ENCODE assay signal across 8 cellular contexts in genomic region chr16:67807148-67807682, GRCh38. TPM values are rescaled to one million over a fixed set of nuclear protein-coding genes. Genes with fewer than 3 reads are reported as not detected.
A peak's percentile ranks its signal among the peaks of the same experiment; 100 is the strongest.
DNase-seq lines count a peak whose midpoint lies in the region; ATAC-seq and TF ChIP-seq lines count a peak whose summit lies in the region.

No MANE protein-coding gene starts in this region.

- H3K79me2 ChIP-seq in OCI-LY1 (ENCODE audit: insufficient read depth, low read length) (peaks cover 17% of the 10 kb centered on the region), parathyroid adenoma (peaks cover 37% of the 10 kb centered on the region)

- H3K4me3 Mint-ChIP-seq in endothelial cell (ENCODE audit: unreplicated experiment), result peak overlapping the region; percentile 97

- H3K27me3 ChIP-seq in OCI-LY1 (ENCODE audit: insufficient read depth, low read length) (no peaks in the 10 kb centered on the region), parathyroid adenoma (ENCODE audit: control insufficient read depth, insufficient read depth, low read length) (no peaks in the 10 kb centered on the region)

- peak overlapping the region; percentile 56; the same call in 1 of the 2 replicates for H3K9ac ChIP-seq in OCI-LY1 (ENCODE audit: low read length)
- H3K9ac ChIP-seq in parathyroid adenoma, result no peak overlapping the region

- H3K36me3 Mint-ChIP-seq in endothelial cell (ENCODE audit: low read depth, unreplicated experiment), result peaks cover 12% of the 10 kb centered on the region

- no peaks in the 10 kb centered on the region for H3F3A ChIP-seq in OCI-LY1 (ENCODE audit: insufficient read depth, low read length)

- no peaks in the 10 kb centered on the region for H3K9me3 Mint-ChIP-seq in endothelial cell (ENCODE audit: unreplicated experiment)

- H3K27me3 Mint-ChIP-seq in endothelial cell (ENCODE audit: unreplicated experiment), result peaks cover 6% of the 10 kb centered on the region

- H3K4me1 Mint-ChIP-seq in endothelial cell (ENCODE audit: unreplicated experiment), result peaks cover 15% of the 10 kb centered on the region

- H2AFZ ChIP-seq in OCI-LY1 (ENCODE audit: low read length) (0 out of 2 replicates have a peak overlapping the region, but pooled peaks have one; percentile 20), parathyroid adenoma (peak overlapping the region; percentile 87)

- H3K9me2 ChIP-seq in OCI-LY1 (ENCODE audit: low read depth, low read length), result no peaks in the 10 kb centered on the region

- H3K9me3 ChIP-seq in OCI-LY1 (ENCODE audit: low read length), result no peaks in the 10 kb centered on the region
- H3K9me3 ChIP-seq in parathyroid adenoma (ENCODE audit: control insufficient read depth, low read length), result no peaks in the 10 kb centered on the region

- no peaks in the 10 kb centered on the region for H4K20me1 ChIP-seq in OCI-LY1 (ENCODE audit: insufficient read depth, low read length)

- peak; percentile 12 for TF ChIP-seq CTCF in GM10266 (IDR thresholded peaks at IDR 0.05; ENCODE audit: control insufficient read depth, insufficient read depth, low read depth, missing control alignments)
- TF ChIP-seq CTCF in OCI-LY1 (IDR thresholded peaks at IDR 0.05; ENCODE audit: low read length), result no peak; the same call in 1 of the 2 replicates
- TF ChIP-seq CTCF in endothelial cell (IDR thresholded peaks at IDR 0.05; ENCODE audit: unreplicated experiment), result no peak
- no peak for TF ChIP-seq CTCF in parathyroid adenoma (IDR thresholded peaks at IDR 0.05)

- H3K4me2 ChIP-seq in OCI-LY1 (ENCODE audit: low read length) (peak overlapping the region; percentile 83), parathyroid adenoma (ENCODE audit: low read length) (peak overlapping the region; percentile 83)

- H3K27ac Mint-ChIP-seq in endothelial cell (ENCODE audit: unreplicated experiment), result peak overlapping the region; percentile 81

- no peak overlapping the region for H3K27ac ChIP-seq in OCI-LY1 (ENCODE audit: low read depth, low read length, poor library complexity, severe bottlenecking)
- peak overlapping the region; percentile 68 for H3K27ac ChIP-seq in parathyroid adenoma

- peak overlapping the region; percentile 94 for H3K4me3 ChIP-seq in OCI-LY1 (ENCODE audit: low read depth, low read length, poor library complexity, severe bottlenecking)
- H3K4me3 ChIP-seq in parathyroid adenoma (ENCODE audit: low read depth, low read length), result peak overlapping the region; percentile 100

- H3K4me1 ChIP-seq in OCI-LY1 (ENCODE audit: insufficient read depth, low read length, severe bottlenecking), result peaks cover 32% of the 10 kb centered on the region
- peaks cover 4% of the 10 kb centered on the region for H3K4me1 ChIP-seq in parathyroid adenoma

- H3K36me3 ChIP-seq in OCI-LY1 (ENCODE audit: insufficient read depth, low read length), result peaks cover 12% of the 10 kb centered on the region; the same call in 1 of the 2 replicates
- H3K36me3 ChIP-seq in parathyroid adenoma (ENCODE audit: control insufficient read depth, insufficient read depth, low read length), result no peaks in the 10 kb centered on the region

- no peak for DNase-seq in GM10266 (ENCODE audit: extremely low spot score)
- DNase-seq in endothelial cell (ENCODE audit: low spot score), result no peak
- DNase-seq in cerebellar cortex (ENCODE audit: low spot score), result no peak
- no peak for DNase-seq in A172 (ENCODE audit: low spot score)
- DNase-seq in amniotic stem cell (lab: John Stamatoyannopoulos, UW), result no peak

- no peak for ATAC-seq in GM21576 (IDR thresholded peaks at IDR 0.05; ENCODE audit: unreplicated experiment)

RNA-seq across cellular contexts. Expression of gene TSNAXIP1, which starts 0.5 kb away (rescaled TPM):
- 2.8 TPM for total RNA-seq in endothelial cell (ENCODE audit: unreplicated experiment)
- 0.05 and 0.55 TPM in 2 replicates for total RNA-seq in A172 (2014; rRNA removed; shearing (Covaris generic))

RNA-seq across cellular contexts. Expression of gene RANBP10, which starts 0.9 kb away (rescaled TPM):
- total RNA-seq in endothelial cell (ENCODE audit: unreplicated experiment), result 19.5 TPM
- total RNA-seq in A172 (2014; rRNA removed; shearing (Covaris generic)), result 3.7 and 8.8 TPM in 2 replicates

RNA-seq across cellular contexts. Expression of gene THAP11, which starts 34.9 kb away (rescaled TPM):
- total RNA-seq in endothelial cell (ENCODE audit: unreplicated experiment), result 29.6 TPM
- 21.4 and 21.6 TPM in 2 replicates for total RNA-seq in A172 (2014; rRNA removed; shearing (Covaris generic))

RNA-seq across cellular contexts. Expression of gene NUTF2, which starts 39.5 kb away (rescaled TPM):
- 217 TPM for total RNA-seq in endothelial cell (ENCODE audit: unreplicated experiment)
- total RNA-seq in A172 (2014; rRNA removed; shearing (Covaris generic)), result 68.5 and 72.4 TPM in 2 replicates

RNA-seq across cellular contexts. Expression of gene CENPT, which starts 40.3 kb away (rescaled TPM):
- 82.9 TPM for total RNA-seq in endothelial cell (ENCODE audit: unreplicated experiment)
- 25.5 and 27.9 TPM in 2 replicates for total RNA-seq in A172 (2014; rRNA removed; shearing (Covaris generic))
